ENCODE assay signal across 8 cellular contexts in genomic region chr11:6481012-6481923, GRCh38. TPM values are rescaled to one million over a fixed set of nuclear protein-coding genes. Genes with fewer than 3 reads are reported as not detected.
DNase-seq lines count a peak whose midpoint lies in the region; ATAC-seq and TF ChIP-seq lines count a peak whose summit lies in the region.

Gene ARFIP2, minus strand, starts transcription at chr11:6481331. Its CDS starts 910 bp downstream, at chr11:6480421.
Gene TIMM10B, plus strand, starts transcription at chr11:6481501. Its CDS starts 16 bp downstream, at chr11:6481517.

- WGBS in ovary, 3 donors: 0 to 2% (median 0%) methylated on average over 64 to 66 of the region's 66 CpGs
- WGBS in thyroid gland, 2 donors: 0 to 1% methylated on average over 37 to 38 of the region's 66 CpGs

- ATAC-seq in HG02759 (IDR thresholded peaks at IDR 0.05; ENCODE audit: unreplicated experiment) (peak; percentile 99), Right ventricle myocardium inferior (peak; percentile 98)

- H3K9me3 ChIP-seq in ovary (no peaks in the 10 kb centered on the region), thyroid gland (no peaks in the 10 kb centered on the region)

- intact Hi-C loops in Right ventricle myocardium inferior (cut with DNase I): loop anchor here (5.0 kb wide), 1 partner anchor 121 kb away; the partner anchor contains the start of genes ILK and RRP8
- intact Hi-C loops in ovary (cut with DNase I): loop anchor here in 1 of 4 donors (5.0 kb wide), 1 partner anchor 136 kb away; the partner anchor contains the start of gene TPP1
- intact Hi-C loops in thyroid gland (cut with DNase I): loop anchor here (5.0 kb wide), 1 partner anchor 136 kb away; the partner anchor contains the start of gene TPP1

- H3K27ac ChIP-seq in ovary (peak within 1 kb of the TSS; percentile 63 to 90), thyroid gland (peak within 1 kb of the TSS; percentile 67 to 92 (median 67))

- peaks cover 9% of the 10 kb centered on the region for H3K4me1 ChIP-seq in ovary (ENCODE audit: insufficient read depth)
- H3K4me1 ChIP-seq in thyroid gland: peaks cover 15 to 19% of the 10 kb centered on the region in 2 donors

- peak; percentile 93 for DNase-seq in GM12864 (ENCODE audit: low read depth)
- peak; percentile 94 to 98 (median 98) for DNase-seq in NCI-H1417 (lab: John Stamatoyannopoulos, UW)
- DNase-seq in SW 1271 (lab: John Stamatoyannopoulos, UW): peak; percentile 89 to 95
- peak; percentile 97 for DNase-seq in activated naive CD8-positive, alpha-beta T cell treated with anti-CD3 and anti-CD28 coated beads, Interleukin-2, amount 50 U/mL, for 16 hours (ENCODE audit: low read depth, low spot score)
- DNase-seq in Right ventricle myocardium inferior (ENCODE audit: missing footprints): peak; percentile 100
- peak; percentile 97 to 98 (median 98) for DNase-seq in ovary
- peak; percentile 98 to 99 for DNase-seq in thyroid gland

- H3K27me3 ChIP-seq in ovary: no peaks in the 10 kb centered on the region
- H3K27me3 ChIP-seq in thyroid gland: no peaks in the 10 kb centered on the region

- TF ChIP-seq POLR2A in ovary (IDR thresholded peaks at IDR 0.05): peak; percentile 93
- TF ChIP-seq POLR2A in thyroid gland (IDR thresholded peaks at IDR 0.05): peak; percentile 64 to 92

- TF ChIP-seq EP300 in ovary (IDR thresholded peaks at IDR 0.05): peak; percentile 13

- no peak for TF ChIP-seq CTCF in GM12864 (IDR thresholded peaks at IDR 0.05; ENCODE audit: low read depth, low read length, missing control alignments)
- TF ChIP-seq CTCF in ovary (IDR thresholded peaks at IDR 0.05): no peak
- no peak for TF ChIP-seq CTCF in thyroid gland (IDR thresholded peaks at IDR 0.05)

- H3K4me3 ChIP-seq in GM12864 (ENCODE audit: low read depth, low read length) (peak within 1 kb of the TSS; percentile 98), ovary (peak within 1 kb of the TSS; percentile 67), thyroid gland (replicated peaks in 1 of 3) (peak within 1 kb of the TSS; percentile 44 to 74 (median 60))

- H3K36me3 ChIP-seq in ovary (no peaks in the 10 kb centered on the region), thyroid gland (peaks cover 15 to 23% of the 10 kb centered on the region in 2 donors)

RNA-seq across cellular contexts. Expression of gene ARFIP2, which starts in this region (rescaled TPM):
- total RNA-seq in Right ventricle myocardium inferior (15.1 TPM), ovary (10 to 100 TPM; 43.6 to 70.4 (median 49.5) TPM), thyroid gland (100 to 1,000 TPM in 2 of 4 donors, 10 to 100 TPM in 2; 86.7 to 124 (median 96.2) TPM)
- 10 to 100 TPM; 35.8 to 37.8 TPM for polyA plus RNA-seq in ovary

RNA-seq across cellular contexts. Expression of gene TIMM10B, which starts in this region (rescaled TPM):
- total RNA-seq in Right ventricle myocardium inferior: 14.1 TPM
- 10 to 100 TPM; 21.8 to 64.7 (median 38.4) TPM for total RNA-seq in ovary
- polyA plus RNA-seq in ovary: 10 to 100 TPM; 19.4 to 52.1 TPM
- total RNA-seq in thyroid gland: 10 to 100 TPM; 42.1 to 72.0 (median 56.3) TPM

Comparison
In these comparisons a context has a peak if more than half of its experiments do, and no peak if none do; other contexts are left out.
1. Peak in every context shown above with its lines: DNase-seq, ATAC-seq, H3K4me3 ChIP-seq and H3K27ac ChIP-seq.